ENCODE assay signal across 1 cellular context in the genomic region with DNA sequence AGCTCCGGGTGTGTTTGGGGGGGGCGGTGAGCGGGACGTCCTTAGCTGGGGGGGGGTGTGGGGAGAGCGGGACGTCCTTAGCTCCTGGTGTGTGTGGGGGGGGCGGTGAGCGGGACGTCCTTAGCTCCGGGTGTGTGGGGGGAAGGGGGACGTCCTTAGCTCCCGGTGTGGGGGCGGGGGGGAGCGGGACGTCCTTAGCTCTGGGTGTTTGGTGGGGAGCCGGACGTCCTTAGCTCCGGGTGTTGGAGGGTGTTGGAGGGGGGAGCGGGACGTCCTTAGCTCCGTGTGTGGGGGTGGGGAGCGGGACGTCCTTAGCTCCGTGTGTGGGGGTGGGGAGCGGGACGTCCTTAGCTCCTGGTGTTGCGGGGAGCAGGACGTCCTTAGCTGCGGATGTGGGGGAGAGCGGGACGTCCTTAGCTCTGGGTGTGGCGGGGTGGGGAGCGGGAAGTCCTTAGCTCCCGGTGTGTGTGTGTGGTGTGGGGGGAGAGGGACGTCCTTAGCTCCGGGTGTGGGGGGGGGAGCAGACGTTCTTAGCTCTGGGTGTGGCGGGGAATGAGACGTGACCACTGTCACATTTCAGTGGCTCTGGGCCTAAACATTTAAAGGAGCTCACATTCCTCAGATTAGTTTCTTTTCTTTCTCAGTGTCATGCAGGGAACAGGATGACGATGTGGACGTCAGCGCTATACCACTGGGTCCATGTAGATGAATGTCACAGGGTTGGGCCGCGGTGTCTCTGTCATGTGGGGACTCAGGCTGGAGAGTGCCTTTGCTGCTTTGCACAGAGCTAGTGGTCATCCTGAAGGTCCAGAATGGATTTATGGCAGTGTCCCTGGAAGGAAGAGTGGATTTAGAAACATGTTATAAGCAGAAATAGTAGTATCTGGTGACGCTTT.
TF ChIP-seq lines count a peak whose summit lies in the region.

No MANE protein-coding gene starts in this region.

TF ChIP-seq in K562, 482 proteins besides CTCF, POLR2A, EP300 and RAD21 (continued from another document):
- TF ChIP-seq UBTF (IDR thresholded peaks at IDR 0.05; ENCODE audit: borderline replicate concordance in 1 of 2, low read depth in 2 of 2, low read length in 2 of 2) = peak in 1 of 2 experiments; percentile 77; a peak in 2 of 4 replicates
- no peak for TF ChIP-seq BRF1 (IDR thresholded peaks at IDR 0.05; ENCODE audit: borderline replicate concordance, extremely low read depth, insufficient read length)
- no peak for TF ChIP-seq ZNF764 (CRISPR knock-in tag; IDR thresholded peaks at IDR 0.05; ENCODE audit: low read depth)
- TF ChIP-seq ZNF232 (CRISPR knock-in tag; IDR thresholded peaks at IDR 0.05) = no peak
- no peak for TF ChIP-seq ZNF785 (CRISPR knock-in tag; IDR thresholded peaks at IDR 0.05)
- no peak for TF ChIP-seq KLF10 (CRISPR knock-in tag; IDR thresholded peaks at IDR 0.05)
- TF ChIP-seq ZSCAN29 (IDR thresholded peaks at IDR 0.05) = peak; percentile 11; the same call in 1 of the 2 replicates
- peak; percentile 41 to 87; a peak in 3 of 4 replicates for TF ChIP-seq TEAD1 (CRISPR knock-in tag; IDR thresholded peaks at IDR 0.05)
- no peak for TF ChIP-seq MCM2 (IDR thresholded peaks at IDR 0.05; ENCODE audit: low read depth)
- TF ChIP-seq EP400 (IDR thresholded peaks at IDR 0.05) = peak; percentile 89
- TF ChIP-seq, protein P1, sequence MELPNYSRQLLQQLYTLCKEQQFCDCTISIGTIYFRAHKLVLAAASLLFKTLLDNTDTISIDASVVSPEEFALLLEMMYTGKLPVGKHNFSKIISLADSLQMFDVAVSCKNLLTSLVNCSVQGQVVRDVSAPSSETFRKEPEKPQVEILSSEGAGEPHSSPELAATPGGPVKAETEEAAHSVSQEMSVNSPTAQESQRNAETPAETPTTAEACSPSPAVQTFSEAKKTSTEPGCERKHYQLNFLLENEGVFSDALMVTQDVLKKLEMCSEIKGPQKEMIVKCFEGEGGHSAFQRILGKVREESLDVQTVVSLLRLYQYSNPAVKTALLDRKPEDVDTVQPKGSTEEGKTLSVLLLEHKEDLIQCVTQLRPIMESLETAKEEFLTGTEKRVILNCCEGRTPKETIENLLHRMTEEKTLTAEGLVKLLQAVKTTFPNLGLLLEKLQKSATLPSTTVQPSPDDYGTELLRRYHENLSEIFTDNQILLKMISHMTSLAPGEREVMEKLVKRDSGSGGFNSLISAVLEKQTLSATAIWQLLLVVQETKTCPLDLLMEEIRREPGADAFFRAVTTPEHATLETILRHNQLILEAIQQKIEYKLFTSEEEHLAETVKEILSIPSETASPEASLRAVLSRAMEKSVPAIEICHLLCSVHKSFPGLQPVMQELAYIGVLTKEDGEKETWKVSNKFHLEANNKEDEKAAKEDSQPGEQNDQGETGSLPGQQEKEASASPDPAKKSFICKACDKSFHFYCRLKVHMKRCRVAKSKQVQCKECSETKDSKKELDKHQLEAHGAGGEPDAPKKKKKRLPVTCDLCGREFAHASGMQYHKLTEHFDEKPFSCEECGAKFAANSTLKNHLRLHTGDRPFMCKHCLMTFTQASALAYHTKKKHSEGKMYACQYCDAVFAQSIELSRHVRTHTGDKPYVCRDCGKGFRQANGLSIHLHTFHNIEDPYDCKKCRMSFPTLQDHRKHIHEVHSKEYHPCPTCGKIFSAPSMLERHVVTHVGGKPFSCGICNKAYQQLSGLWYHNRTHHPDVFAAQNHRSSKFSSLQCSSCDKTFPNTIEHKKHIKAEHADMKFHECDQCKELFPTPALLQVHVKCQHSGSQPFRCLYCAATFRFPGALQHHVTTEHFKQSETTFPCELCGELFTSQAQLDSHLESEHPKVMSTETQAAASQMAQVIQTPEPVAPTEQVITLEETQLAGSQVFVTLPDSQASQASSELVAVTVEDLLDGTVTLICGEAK (IDR thresholded peaks at IDR 0.05) = peak; percentile 70
- TF ChIP-seq, protein P1 (CRISPR knock-in tag; IDR thresholded peaks at IDR 0.05) = no peak
- TF ChIP-seq SETDB1 (IDR thresholded peaks at IDR 0.05; ENCODE audit: low read length) = no peak
- peak; percentile 56; the same call in 1 of the 2 replicates for TF ChIP-seq FOSL1 (tag; conservative IDR thresholded peaks at IDR 0.05)
- TF ChIP-seq E2F6 (IDR thresholded peaks at IDR 0.05; ENCODE audit: borderline replicate concordance in 1 of 2, extremely low read depth in 1 of 2, insufficient read depth in 1 of 2, insufficient read length in 1 of 2, low read depth in 1 of 2, low read length in 1 of 2, poor library complexity in 1 of 2, severe bottlenecking in 1 of 2) = peak; percentile 43 to 77
- 0 out of 4 replicates have a peak, but pooled peaks of 1 of the 2 experiments have one; percentile 36 for TF ChIP-seq CSDE1 (IDR thresholded peaks at IDR 0.05)
- peak; percentile 81 to 90 for TF ChIP-seq MAZ (CRISPR knock-in tag; conservative IDR thresholded peaks at IDR 0.05 in 1 of 2, IDR thresholded peaks at IDR 0.05 in 1 of 2)
- TF ChIP-seq NCOA2 (IDR thresholded peaks at IDR 0.05; ENCODE audit: partially characterized antibody in 2 of 2) = no peak
- TF ChIP-seq ZNF444 (CRISPR knock-in tag; IDR thresholded peaks at IDR 0.05) = no peak
- peak; percentile 91 for TF ChIP-seq NFRKB (IDR thresholded peaks at IDR 0.05; ENCODE audit: low read depth)
- peak; percentile 92 for TF ChIP-seq PHF21A (IDR thresholded peaks at IDR 0.05; ENCODE audit: borderline replicate concordance, low read depth)
- TF ChIP-seq SOX6 (IDR thresholded peaks at IDR 0.05) = peak; percentile 76
- TF ChIP-seq DMBX1 (CRISPR knock-in tag; IDR thresholded peaks at IDR 0.05; ENCODE audit: borderline replicate concordance) = no peak
- TF ChIP-seq, protein P2, sequence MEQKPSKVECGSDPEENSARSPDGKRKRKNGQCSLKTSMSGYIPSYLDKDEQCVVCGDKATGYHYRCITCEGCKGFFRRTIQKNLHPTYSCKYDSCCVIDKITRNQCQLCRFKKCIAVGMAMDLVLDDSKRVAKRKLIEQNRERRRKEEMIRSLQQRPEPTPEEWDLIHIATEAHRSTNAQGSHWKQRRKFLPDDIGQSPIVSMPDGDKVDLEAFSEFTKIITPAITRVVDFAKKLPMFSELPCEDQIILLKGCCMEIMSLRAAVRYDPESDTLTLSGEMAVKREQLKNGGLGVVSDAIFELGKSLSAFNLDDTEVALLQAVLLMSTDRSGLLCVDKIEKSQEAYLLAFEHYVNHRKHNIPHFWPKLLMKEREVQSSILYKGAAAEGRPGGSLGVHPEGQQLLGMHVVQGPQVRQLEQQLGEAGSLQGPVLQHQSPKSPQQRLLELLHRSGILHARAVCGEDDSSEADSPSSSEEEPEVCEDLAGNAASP (IDR thresholded peaks at IDR 0.05) = no peak
- no peak for TF ChIP-seq RNF219 (CRISPR knock-in tag; IDR thresholded peaks at IDR 0.05)
- no peak for TF ChIP-seq HEY1 (CRISPR knock-in tag; IDR thresholded peaks at IDR 0.05; ENCODE audit: borderline replicate concordance)
- TF ChIP-seq CBFA2T2 (conservative IDR thresholded peaks at IDR 0.05) = 0 out of 2 replicates have a peak, but pooled peaks have one; percentile 27
- no peak for TF ChIP-seq RFX7 (CRISPR knock-in tag; IDR thresholded peaks at IDR 0.05)
- TF ChIP-seq HDGF (IDR thresholded peaks at IDR 0.05) = peak; percentile 67
- no peak for TF ChIP-seq ZC3H11A (IDR thresholded peaks at IDR 0.05; ENCODE audit: low read depth, low read length)
- no peak for TF ChIP-seq XRCC4 (IDR thresholded peaks at IDR 0.05; ENCODE audit: extremely low read depth, insufficient read depth, insufficient read length)
- no peak for TF ChIP-seq ZNF79 (CRISPR knock-in tag; IDR thresholded peaks at IDR 0.05; ENCODE audit: low read depth)
- TF ChIP-seq ZNF384 (IDR thresholded peaks at IDR 0.05; ENCODE audit: low read depth, low read length) = no peak; the same call in 1 of the 2 replicates
- TF ChIP-seq SIX5 (IDR thresholded peaks at IDR 0.05; ENCODE audit: borderline replicate concordance in 1 of 2, insufficient read depth in 1 of 2, low read depth in 1 of 2, low read length in 2 of 2) = no peak
- no peak for TF ChIP-seq TCF15 (CRISPR knock-in tag; IDR thresholded peaks at IDR 0.05)
- TF ChIP-seq, protein P3, sequence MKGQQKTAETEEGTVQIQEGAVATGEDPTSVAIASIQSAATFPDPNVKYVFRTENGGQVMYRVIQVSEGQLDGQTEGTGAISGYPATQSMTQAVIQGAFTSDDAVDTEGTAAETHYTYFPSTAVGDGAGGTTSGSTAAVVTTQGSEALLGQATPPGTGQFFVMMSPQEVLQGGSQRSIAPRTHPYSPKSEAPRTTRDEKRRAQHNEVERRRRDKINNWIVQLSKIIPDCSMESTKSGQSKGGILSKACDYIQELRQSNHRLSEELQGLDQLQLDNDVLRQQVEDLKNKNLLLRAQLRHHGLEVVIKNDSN (CRISPR knock-in tag; IDR thresholded peaks at IDR 0.05) = peak; percentile 19; the same call in 1 of the 2 replicates
- TF ChIP-seq U2AF1 (optimal IDR thresholded peaks at IDR 0.05; ENCODE audit: low read depth, low read length) = no peak
- peak; percentile 79 for TF ChIP-seq RBFOX2 (IDR thresholded peaks at IDR 0.05; ENCODE audit: low read depth, low read length)
- TF ChIP-seq SMARCC2 (IDR thresholded peaks at IDR 0.05; ENCODE audit: low read depth) = peak; percentile 64
- TF ChIP-seq ZNF140 (CRISPR knock-in tag; IDR thresholded peaks at IDR 0.05) = no peak
- TF ChIP-seq TFE3 (CRISPR knock-in tag; IDR thresholded peaks at IDR 0.05) = no peak
TF ChIP-seq in K562: peak in this region for 179.
